6 cellular contexts compared by ENCODE assay signal in the genomic region with DNA sequence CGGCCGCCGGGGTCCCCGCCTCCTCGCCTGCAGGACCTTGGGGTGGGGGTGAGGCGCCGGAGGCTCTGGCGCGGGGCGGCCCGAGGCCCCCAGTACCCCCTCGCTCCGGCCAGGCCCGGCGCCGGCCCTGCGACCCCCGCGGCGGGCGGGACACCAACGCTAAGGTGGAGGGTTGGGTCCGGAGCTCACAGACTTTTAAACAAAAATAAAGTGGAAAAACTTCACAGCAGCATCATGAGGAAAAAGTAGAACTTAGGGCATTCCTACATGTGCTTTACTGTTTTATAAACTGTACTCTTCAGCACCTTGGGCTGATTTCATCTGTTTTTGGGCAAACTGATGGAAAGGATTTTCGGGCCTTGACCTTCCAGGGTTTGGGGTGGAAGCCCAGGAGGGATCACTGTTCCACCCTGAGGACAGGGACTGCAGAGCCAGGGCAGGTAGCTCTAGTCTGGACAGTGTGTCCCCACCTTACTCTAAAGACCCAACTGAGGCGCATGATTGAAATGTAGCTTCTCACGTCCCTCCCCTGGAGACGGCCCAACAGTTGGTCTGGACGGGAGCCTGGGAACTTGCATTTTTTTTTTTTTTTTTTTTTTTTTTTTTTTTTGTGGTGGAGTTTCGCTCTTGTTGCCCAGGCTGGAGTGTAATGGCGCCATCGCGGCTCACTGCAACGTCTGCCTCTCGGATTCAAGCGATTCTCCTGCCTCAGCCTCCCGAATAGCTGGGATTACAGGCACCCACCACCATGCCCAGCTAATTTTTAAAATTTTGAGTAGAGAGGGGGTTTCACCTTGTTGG. TPM values are rescaled to one million over a fixed set of nuclear protein-coding genes. Genes with fewer than 3 reads are reported as not detected.
DNase-seq lines count a peak whose midpoint lies in the region; ATAC-seq and TF ChIP-seq lines count a peak whose summit lies in the region.

No MANE protein-coding gene starts in this region.

- H3K4me3 Mint-ChIP-seq in progenitor cell of endocrine pancreas (ENCODE audit: low read depth) = peak overlapping the region; percentile 87

- H3K4me1 Mint-ChIP-seq in progenitor cell of endocrine pancreas (ENCODE audit: low read depth) = peaks cover 29% of the 10 kb centered on the region

- H3K4me3 ChIP-seq in LNCaP clone FGC (ENCODE audit: low read depth, low read length) = peak overlapping the region; percentile 78

- ATAC-seq in GM19035 (IDR thresholded peaks at IDR 0.05; ENCODE audit: unreplicated experiment) (peak; percentile 8), HG03175 (IDR thresholded peaks at IDR 0.05; ENCODE audit: unreplicated experiment) (no peak)

- no peaks in the 10 kb centered on the region for H3K9me3 Mint-ChIP-seq in progenitor cell of endocrine pancreas (ENCODE audit: low read depth)

- no peak for DNase-seq in LNCaP clone FGC (ENCODE audit: low read depth)
- DNase-seq in dermis blood vessel endothelial cell = peak; percentile 34
- no peak for DNase-seq in progenitor cell of endocrine pancreas (ENCODE audit: low spot score, unreplicated experiment)
- DNase-seq in activated CD4-positive, CD25-positive, alpha-beta regulatory T cell (lab: John Stamatoyannopoulos, UW) = no peak

- H3K36me3 Mint-ChIP-seq in progenitor cell of endocrine pancreas (ENCODE audit: insufficient read depth) = peaks cover 7% of the 10 kb centered on the region

- TF ChIP-seq CTCF in LNCaP clone FGC (IDR thresholded peaks at IDR 0.05; ENCODE audit: control insufficient read depth, extremely low read depth, insufficient read depth) (no peak), progenitor cell of endocrine pancreas (IDR thresholded peaks at IDR 0.05; ENCODE audit: unreplicated experiment) (no peak)

- H3K27ac Mint-ChIP-seq in progenitor cell of endocrine pancreas = peak overlapping the region; percentile 91

- peaks cover 5% of the 10 kb centered on the region for H3K27me3 Mint-ChIP-seq in progenitor cell of endocrine pancreas

RNA-seq across cellular contexts. Expression of gene NELFCD, which starts 0.7 kb away (rescaled TPM):
- total RNA-seq in dermis blood vessel endothelial cell (53.4 and 66.6 TPM in 2 replicates), progenitor cell of endocrine pancreas (116 and 122 TPM in 2 replicates)

RNA-seq across cellular contexts. Expression of gene CTSZ, which starts 25.3 kb away (rescaled TPM):
- 250 and 566 TPM in 2 replicates for total RNA-seq in dermis blood vessel endothelial cell
- 61.4 and 65.6 TPM in 2 replicates for total RNA-seq in progenitor cell of endocrine pancreas

RNA-seq across cellular contexts. Expression of gene TUBB1, which starts 37.5 kb away (rescaled TPM):
- total RNA-seq in dermis blood vessel endothelial cell (not detected in 2 replicates), progenitor cell of endocrine pancreas (0.16 and 0.19 TPM in 2 replicates)

RNA-seq across cellular contexts. Expression of gene ATP5F1E, which starts 50.4 kb away (rescaled TPM):
- total RNA-seq in dermis blood vessel endothelial cell (41.8 and 42.7 TPM in 2 replicates), progenitor cell of endocrine pancreas (55.9 and 69.7 TPM in 2 replicates)
